Comparison of ENCODE assay signal across 3 cellular contexts in the genomic region with DNA sequence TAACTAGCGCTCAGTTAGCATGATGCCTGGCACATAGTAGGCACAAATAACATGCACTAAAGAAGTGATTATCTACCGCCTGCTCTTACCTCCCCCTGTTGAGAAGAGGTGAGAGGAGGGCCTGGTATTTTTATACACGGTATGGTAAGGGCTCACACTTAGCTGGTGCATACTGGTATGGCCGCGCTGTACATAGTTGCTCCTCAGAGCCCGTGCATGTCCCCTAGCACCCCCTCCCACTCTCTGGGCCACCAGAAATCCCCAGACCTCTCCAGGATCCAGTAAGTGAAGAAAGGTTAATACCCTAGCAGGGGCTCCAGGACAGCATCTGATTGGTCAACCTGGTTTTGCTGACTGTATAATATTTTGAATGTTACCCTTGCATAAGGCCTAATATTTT.
"Had no signal": no experiment of that assay in that cellular context is flagged by ENCODE, and none has a peak within 500 bp of the region (broad histone marks: within the 10 kb centered on the region; RNA-seq: fewer than 3 reads in every experiment).

No MANE protein-coding gene starts in this region.

- DNase-seq: GDM1, GF-D8 had no signal

- H3K4me3 ChIP-seq: GM12878 had no signal

- ATAC-seq: GM12878 had no signal
